8 cellular contexts compared by ENCODE assay signal in the genomic region with DNA sequence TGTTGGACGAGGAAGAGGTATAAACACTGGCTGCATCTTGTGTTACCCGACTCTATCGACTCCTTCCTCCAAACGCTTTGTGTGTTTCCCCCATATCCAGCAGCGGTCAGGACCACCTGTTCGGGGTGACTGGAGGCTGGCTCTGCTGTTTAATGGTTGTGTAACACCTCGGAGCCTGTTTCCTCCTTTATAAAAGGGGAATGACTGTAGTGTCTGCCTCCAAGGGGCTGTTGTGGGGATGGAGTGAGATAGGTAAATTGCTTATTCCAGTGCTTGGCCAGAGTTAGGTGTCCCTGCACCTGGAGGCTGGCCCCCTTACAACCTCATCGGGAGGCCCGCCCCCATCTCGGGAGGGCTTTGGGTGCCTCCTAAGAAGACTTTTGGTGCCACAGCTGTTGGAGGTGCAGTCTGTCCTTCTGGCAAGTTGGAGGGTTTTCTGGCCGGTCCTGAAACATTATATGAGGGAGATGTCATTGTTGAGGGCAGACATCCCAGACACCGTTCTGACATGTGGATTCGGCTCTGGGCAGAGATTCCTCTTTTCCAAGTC. TPM values are rescaled to one million over a fixed set of nuclear protein-coding genes. Genes with fewer than 3 reads are reported as not detected.
A peak's percentile ranks its signal among the peaks of the same experiment; 100 is the strongest.
DNase-seq lines count a peak whose midpoint lies in the region; ATAC-seq and TF ChIP-seq lines count a peak whose summit lies in the region.

No MANE protein-coding gene starts in this region.

- peak overlapping the region; percentile 73 to 91 for H3K27ac Mint-ChIP-seq in activated naive CD4-positive, alpha-beta T cell treated with anti-CD3 and anti-CD28 coated beads, Interleukin-2, amount 50 U/mL, for 72 hours
- H3K27ac Mint-ChIP-seq in immature natural killer cell = peak overlapping the region; percentile 87 to 97 (median 90)

- H3K9ac ChIP-seq in HUES6 (ENCODE audit: low read length) = peak overlapping the region; percentile 73

- H3K36me3 ChIP-seq in BE2C (peaks cover 12% of the 10 kb centered on the region), HUES6 (ENCODE audit: control insufficient read depth, insufficient read depth, low read length) (peaks cover 8% of the 10 kb centered on the region)

- H3K4me1 ChIP-seq in BE2C = peaks cover 3% of the 10 kb centered on the region; the same call in 1 of the 2 replicates
- H3K4me1 ChIP-seq in HUES6 (ENCODE audit: control insufficient read depth, insufficient read depth, low read length) = peaks cover 32% of the 10 kb centered on the region

- H3K9me3 ChIP-seq in BE2C = no peaks in the 10 kb centered on the region
- no peaks in the 10 kb centered on the region for H3K9me3 ChIP-seq in HUES6 (ENCODE audit: control insufficient read depth, insufficient read depth, low read depth, low read length)

- H3K4me3 ChIP-seq in BE2C (ENCODE audit: low read depth, low read length) (peak overlapping the region; percentile 90), HUES6 (ENCODE audit: low read depth, low read length) (peak overlapping the region; percentile 63)

- TF ChIP-seq CTCF in BE2C (IDR thresholded peaks at IDR 0.05; ENCODE audit: low read depth, low read length) = no peak

- H3K4me1 Mint-ChIP-seq in immature natural killer cell = peaks cover 53 to 57% of the 10 kb centered on the region in 2 donors

- no peak for ATAC-seq in activated naive CD4-positive, alpha-beta T cell treated with anti-CD3 and anti-CD28 coated beads, Interleukin-2, amount 50 U/mL, for 72 hours
- no peak for ATAC-seq in GM21619 (IDR thresholded peaks at IDR 0.05; ENCODE audit: unreplicated experiment)

- H3K9me3 Mint-ChIP-seq in activated naive CD4-positive, alpha-beta T cell treated with anti-CD3 and anti-CD28 coated beads, Interleukin-2, amount 50 U/mL, for 72 hours = no peaks in the 10 kb centered on the region
- H3K9me3 Mint-ChIP-seq in immature natural killer cell = no peaks in the 10 kb centered on the region

- no peaks in the 10 kb centered on the region for H3K27me3 ChIP-seq in BE2C
- H3K27me3 ChIP-seq in HUES6 (ENCODE audit: control insufficient read depth, insufficient read depth, low read length) = peaks cover 14% of the 10 kb centered on the region

- H3K4me3 Mint-ChIP-seq in immature natural killer cell = peak overlapping the region; percentile 82 to 96 (median 91)

- H3K36me3 Mint-ChIP-seq in activated naive CD4-positive, alpha-beta T cell treated with anti-CD3 and anti-CD28 coated beads, Interleukin-2, amount 50 U/mL, for 72 hours = peaks cover 23 to 24% of the 10 kb centered on the region in 2 donors
- peaks cover 4 to 8% (median 6%) of the 10 kb centered on the region in 3 donors for H3K36me3 Mint-ChIP-seq in immature natural killer cell

- H3K27me3 Mint-ChIP-seq in immature natural killer cell (ENCODE audit: low read depth in 3 of 3) = peaks cover 2 to 13% (median 3%) of the 10 kb centered on the region in 3 donors

- no peak overlapping the region for H3K27ac ChIP-seq in HUES6 (ENCODE audit: low read depth, low read length)
- peak overlapping the region; percentile 32 for H3K27ac ChIP-seq in substantia nigra (ENCODE audit: low read depth, low read length, poor library complexity, severe bottlenecking)

- DNase-seq in BE2C (no peak), immature natural killer cell (peak in 2 of 3 donors; percentile 14 to 24), substantia nigra (lab: John Stamatoyannopoulos, UW) (peak in 3 of 49 donors; percentile 32 to 41 (median 38)), NCI-H2081 treated with DMSO at 0.1 percent for 48 hours (lab: John Stamatoyannopoulos, UW) (no peak), hepatic stellate cell (ENCODE audit: low spot score) (no peak)
- no peak for DNase-seq in activated naive CD4-positive, alpha-beta T cell treated with anti-CD3 and anti-CD28 coated beads, Interleukin-2, amount 50 U/mL, for 72 hours (ENCODE audit: low spot score in 2 of 2)

RNA-seq across cellular contexts. Expression of a gene that starts 1.1 kb away (rescaled TPM):
- polyA plus RNA-seq in BE2C (2012; ENCODE audit: insufficient read depth, insufficient read length, low read depth) = 50.1 TPM
- total RNA-seq in activated naive CD4-positive, alpha-beta T cell treated with anti-CD3 and anti-CD28 coated beads, Interleukin-2, amount 50 U/mL, for 72 hours = 10 to 100 TPM; 34.9 to 36.0 TPM
- polyA plus RNA-seq in immature natural killer cell = 10 to 100 TPM in 1 of 3 donors, 1 to 10 TPM in 2; 3.5 to 10.6 (median 4.7) TPM

RNA-seq across cellular contexts. Expression of a gene that starts 57.9 kb away (rescaled TPM):
- 49.6 TPM for polyA plus RNA-seq in BE2C (2012; ENCODE audit: insufficient read depth, insufficient read length, low read depth)
- 1 to 10 TPM; 3.3 to 5.8 TPM for total RNA-seq in activated naive CD4-positive, alpha-beta T cell treated with anti-CD3 and anti-CD28 coated beads, Interleukin-2, amount 50 U/mL, for 72 hours
- 1 to 10 TPM in 1 of 3 donors, under 1 TPM in 2; 0.27 to 1.5 (median 0.48) TPM for polyA plus RNA-seq in immature natural killer cell

Comparison
In these comparisons a context has a peak if more than half of its experiments do, and no peak if none do; other contexts are left out.
1. DNase-seq: peak in immature natural killer cell (2 of 3); none in BE2C (single experiment), activated naive CD4-positive, alpha-beta T cell treated with anti-CD3 and anti-CD28 coated beads, Interleukin-2, amount 50 U/mL, for 72 hours (0 of 2), NCI-H2081 treated with DMSO at 0.1 percent for 48 hours (single experiment) and hepatic stellate cell (single experiment).